ENCODE assay signal across 8 cellular contexts in genomic region chr19:49362048-49362925, GRCh38. TPM values are rescaled to one million over a fixed set of nuclear protein-coding genes. Genes with fewer than 3 reads are reported as not detected.
DNase-seq lines count a peak whose midpoint lies in the region; ATAC-seq and TF ChIP-seq lines count a peak whose summit lies in the region.

Gene TEAD2, minus strand, starts transcription at chr19:49362416. Its CDS starts 2,341 bp downstream, at chr19:49360075.

- peak; percentile 23 for DNase-seq in stimulated activated CD4-positive, alpha-beta T cell treated with anti-CD3 and anti-CD28 coated beads, Interleukin-4, amount 100 ng/mL, for 1 hour
- DNase-seq in stimulated activated CD4-positive, alpha-beta T cell treated with anti-CD3 and anti-CD28 coated beads, Interleukin-4, amount 100 ng/mL, for 4 hours: no peak
- DNase-seq in activated naive CD4-positive, alpha-beta T cell treated with anti-CD3 and anti-CD28 coated beads, Interleukin-2, amount 50 U/mL, for 16 hours: peak; percentile 24
- DNase-seq in glomerular visceral epithelial cell (ENCODE audit: extremely low spot score): peak; percentile 68
- DNase-seq in osteoblast (ENCODE audit: insufficient read length, low spot score, missing footprints): peak; percentile 97
- DNase-seq in NCI-H1694 treated with DMSO at 0.1 percent for 48 hours (lab: John Stamatoyannopoulos, UW): no peak

- peaks cover 7% of the 10 kb centered on the region for H3K36me3 ChIP-seq in osteoblast (ENCODE audit: insufficient read depth, low read length)

- no peak for ATAC-seq in GM18907 (IDR thresholded peaks at IDR 0.05; ENCODE audit: unreplicated experiment)
- ATAC-seq in GM18511 (IDR thresholded peaks at IDR 0.05; ENCODE audit: unreplicated experiment): no peak

- peak within 1 kb of the TSS; percentile 82 for H3K4me3 ChIP-seq in osteoblast (ENCODE audit: insufficient read depth, low read length)

- peaks cover 12% of the 10 kb centered on the region for H3K4me1 ChIP-seq in osteoblast (ENCODE audit: insufficient read depth, low read length)

- H3K27ac ChIP-seq in osteoblast (ENCODE audit: low read depth, low read length): peak within 1 kb of the TSS; percentile 62

- no peaks in the 10 kb centered on the region for H4K20me1 ChIP-seq in osteoblast (ENCODE audit: insufficient read depth, low read length)

- no peak for TF ChIP-seq CTCF in osteoblast (IDR thresholded peaks at IDR 0.05; ENCODE audit: extremely low read depth, low read depth, low read length)

- peak within 1 kb of the TSS; percentile 95 for H3K4me2 ChIP-seq in osteoblast (ENCODE audit: insufficient read depth, low read length)

- peaks cover 6% of the 10 kb centered on the region for H3K79me2 ChIP-seq in osteoblast (ENCODE audit: insufficient read depth, low read length)

- peak within 1 kb of the TSS; percentile 94 for H2AFZ ChIP-seq in osteoblast (ENCODE audit: low read length)

- no peaks in the 10 kb centered on the region for H3K9me3 ChIP-seq in osteoblast (ENCODE audit: low read depth, low read length)

- no peaks in the 10 kb centered on the region for H3K27me3 ChIP-seq in osteoblast (ENCODE audit: insufficient read depth, low read length)

RNA-seq across cellular contexts. Expression of gene TEAD2, which starts in this region (rescaled TPM):
- total RNA-seq in osteoblast: 40.1 and 41.3 TPM in 2 replicates

Comparison
In these comparisons a context has a peak if more than half of its experiments do, and no peak if none do; other contexts are left out.
1. DNase-seq: peak in stimulated activated CD4-positive, alpha-beta T cell treated with anti-CD3 and anti-CD28 coated beads, Interleukin-4, amount 100 ng/mL, for 1 hour (single experiment), activated naive CD4-positive, alpha-beta T cell treated with anti-CD3 and anti-CD28 coated beads, Interleukin-2, amount 50 U/mL, for 16 hours (single experiment), glomerular visceral epithelial cell (single experiment) and osteoblast (single experiment); none in stimulated activated CD4-positive, alpha-beta T cell treated with anti-CD3 and anti-CD28 coated beads, Interleukin-4, amount 100 ng/mL, for 4 hours (0 of 2) and NCI-H1694 treated with DMSO at 0.1 percent for 48 hours (single experiment).